8 cellular contexts compared by ENCODE assay signal in the genomic region with DNA sequence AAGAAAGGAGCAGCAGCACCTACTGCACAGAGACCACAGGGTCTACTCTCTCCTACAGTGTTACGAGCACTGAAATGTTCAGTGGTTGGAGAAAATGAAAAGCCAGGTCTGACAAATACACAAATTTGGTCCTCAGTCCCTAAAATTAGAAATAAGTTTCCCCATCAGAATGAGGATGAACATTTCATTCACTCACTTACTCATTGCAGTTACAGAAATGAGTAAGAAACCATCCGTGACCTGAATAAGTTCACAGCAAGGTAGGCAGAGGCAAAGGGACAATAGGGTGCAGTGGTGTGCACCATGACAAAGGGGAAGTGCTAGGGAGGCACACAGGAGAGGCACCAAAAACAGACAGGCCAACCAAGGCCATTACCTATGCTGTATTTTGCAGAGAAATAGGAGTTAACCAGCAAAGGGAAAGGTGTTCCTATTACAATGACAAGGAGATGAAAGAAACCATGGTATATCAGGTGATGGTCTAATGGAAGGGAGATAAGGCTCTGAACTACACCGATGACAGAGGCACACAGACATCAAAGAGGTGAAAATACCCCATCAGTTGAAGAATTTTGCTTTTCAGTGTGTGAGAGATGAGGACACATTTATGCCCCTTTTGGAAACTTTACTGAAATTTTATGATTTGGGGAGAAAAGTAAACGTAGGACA. TPM values are rescaled to one million over a fixed set of nuclear protein-coding genes. Genes with fewer than 3 reads are reported as not detected.
A peak's percentile ranks its signal among the peaks of the same experiment; 100 is the strongest.
DNase-seq lines count a peak whose midpoint lies in the region; ATAC-seq, FAIRE-seq and TF ChIP-seq lines count a peak whose summit lies in the region.

No MANE protein-coding gene starts in this region.

- H3K27ac Mint-ChIP-seq in central memory CD8-positive, alpha-beta T cell (ENCODE audit: low read depth), result peak overlapping the region; percentile 67

- TF ChIP-seq POLR2A in H54 (IDR thresholded peaks at IDR 0.05; ENCODE audit: low read depth, low read length), result no peak

- H3K9me3 ChIP-seq in Loucy (ENCODE audit: insufficient read depth, low read depth, low read length), result no peaks in the 10 kb centered on the region
- H3K9me3 ChIP-seq in MG63, result no peaks in the 10 kb centered on the region

- peak; percentile 20 for DNase-seq in GM18507 (ENCODE audit: extremely low spot score, insufficient read length, low read depth)
- DNase-seq in central memory CD8-positive, alpha-beta T cell (ENCODE audit: low spot score in 2 of 2), result no peak
- no peak for DNase-seq in H54 (ENCODE audit: insufficient read length, low spot score)
- DNase-seq in NCI-H2196 treated with DMSO at 0.1 percent for 48 hours (lab: John Stamatoyannopoulos, UW; ENCODE audit: unreplicated experiment), result no peak
- DNase-seq in HPDE6-E6E7 (ENCODE audit: extremely low spot score), result no peak
- DNase-seq in MG63, result no peak

- no peaks in the 10 kb centered on the region for H3K27me3 Mint-ChIP-seq in central memory CD8-positive, alpha-beta T cell

- H3K9ac ChIP-seq in Loucy (ENCODE audit: low read depth, low read length, poor library complexity, severe bottlenecking), result peak overlapping the region; percentile 10

- 0 out of 2 replicates have a peak, but pooled peaks have one; percentile 13 for TF ChIP-seq CTCF in Loucy (conservative IDR thresholded peaks at IDR 0.05; ENCODE audit: low read length)

- peaks cover 100% of the 10 kb centered on the region for H3K79me2 ChIP-seq in Loucy (ENCODE audit: insufficient read depth, low read length)

- H3K27me3 ChIP-seq in Loucy (ENCODE audit: insufficient read depth, low read length, poor library complexity, severe bottlenecking) (no peaks in the 10 kb centered on the region), MG63 (peaks cover 3% of the 10 kb centered on the region; the same call in 1 of the 2 replicates)

- H3K9me3 Mint-ChIP-seq in central memory CD8-positive, alpha-beta T cell, result no peaks in the 10 kb centered on the region

- H3F3A ChIP-seq in Loucy (ENCODE audit: low read depth), result peaks cover 4% of the 10 kb centered on the region

- peaks cover 99% of the 10 kb centered on the region for H4K20me1 ChIP-seq in Loucy (ENCODE audit: insufficient read depth, low read length, poor library complexity, severe bottlenecking)

- H3K36me3 Mint-ChIP-seq in central memory CD8-positive, alpha-beta T cell (ENCODE audit: insufficient read depth), result peaks cover 7% of the 10 kb centered on the region

- peak overlapping the region; percentile 1 for H3K4me3 ChIP-seq in Loucy (ENCODE audit: low read length, poor library complexity, severe bottlenecking)
- H3K4me3 ChIP-seq in MG63, result no peak overlapping the region

- H3K36me3 ChIP-seq in Loucy (ENCODE audit: insufficient read depth, low read length), result peaks cover 23% of the 10 kb centered on the region
- no peaks in the 10 kb centered on the region for H3K36me3 ChIP-seq in MG63

- FAIRE-seq in GM18507 (lab: Jason Lieb, UNC) (peak; percentile 73), H54 (lab: Jason Lieb, UNC) (no peak)

- H3K9me2 ChIP-seq in Loucy (replicated peaks; ENCODE audit: low read depth, low read length), result no peaks in the 10 kb centered on the region

- peak; percentile 91 for ATAC-seq in GM21825 (IDR thresholded peaks at IDR 0.05; ENCODE audit: unreplicated experiment)
- no peak for ATAC-seq in central memory CD8-positive, alpha-beta T cell (replicated peaks; ENCODE audit: extremely low read depth, poor library complexity, severe bottlenecking)

- H3K4me1 Mint-ChIP-seq in central memory CD8-positive, alpha-beta T cell, result peaks cover 61% of the 10 kb centered on the region

- no peak overlapping the region for H2AFZ ChIP-seq in Loucy (ENCODE audit: low read length)

- H3K4me2 ChIP-seq in Loucy (ENCODE audit: low read depth, low read length, poor library complexity, severe bottlenecking), result peak overlapping the region; percentile 61

- peak overlapping the region; percentile 50 for H3K4me3 Mint-ChIP-seq in central memory CD8-positive, alpha-beta T cell

- H3K4me1 ChIP-seq in Loucy (ENCODE audit: insufficient read depth, low read length, poor library complexity, severe bottlenecking), result peaks cover 86% of the 10 kb centered on the region

RNA-seq across cellular contexts. Expression of a gene that starts 29.4 kb away (rescaled TPM):
- total RNA-seq in MG63 (2014; rRNA removed; shearing (Covaris generic); ENCODE audit: low replicate concordance), result 0.30 and 0.57 TPM in 2 replicates
